19 cellular contexts compared by ENCODE assay signal in the genomic region with DNA sequence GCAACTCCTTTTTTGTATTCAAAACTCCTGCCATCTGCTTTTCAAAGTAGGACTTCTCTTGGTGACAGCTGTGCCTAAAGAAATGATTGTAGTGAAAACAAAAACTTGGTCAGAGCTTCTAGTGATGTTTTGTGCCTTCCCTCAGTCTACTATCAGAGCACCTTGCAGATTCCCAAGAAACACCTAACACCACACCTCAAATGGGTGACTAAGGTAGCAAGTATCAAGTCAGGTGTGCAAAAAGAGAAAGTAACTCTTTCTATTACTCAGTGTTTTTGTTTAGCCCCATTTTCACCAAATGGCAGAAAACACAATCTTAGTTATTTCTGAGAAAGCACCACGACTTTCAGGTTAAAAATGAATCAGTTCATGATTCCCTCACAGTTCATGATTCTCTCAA.
DNase-seq lines count a peak whose midpoint lies in the region; ATAC-seq, FAIRE-seq and TF ChIP-seq lines count a peak whose summit lies in the region.
"Had no signal": no experiment of that assay in that cellular context is flagged by ENCODE, and none has a peak within 500 bp of the region (broad histone marks: within the 10 kb centered on the region; RNA-seq: fewer than 3 reads in every experiment).

No MANE protein-coding gene starts in this region.

- ATAC-seq in stimulated activated naive B cell treated with anti-CD40 and anti-IgM and Interleukin-4, amounts not matched to agents 10 μg/mL and 1 μg/mL and 100 μg/mL, for 72 hours (replicated peaks) = no peak
- ATAC-seq: GM12878 had no signal

- no peak for DNase-seq in activated T-cell treated with anti-CD3 and anti-CD28 coated beads, Interleukin-2, amount 50 U/mL, for 24 hours
- DNase-seq in activated T-cell treated with anti-CD3 and anti-CD28 coated beads, Interleukin-2, amount 50 U/mL, for 48 hours = no peak
- DNase-seq in NCI-H2171 treated with DMSO at 0.1 percent for 48 hours (lab: John Stamatoyannopoulos, UW) (peak; percentile 80), H54 (ENCODE audit: insufficient read length, low spot score) (no peak), GM20000 (ENCODE audit: low spot score) (no peak), NAMALWA (ENCODE audit: low spot score) (no peak)
- DNase-seq in stimulated activated naive B cell treated with anti-CD40 and anti-IgM and Interleukin-4, amounts not matched to agents 10 μg/mL and 1 μg/mL and 100 μg/mL, for 72 hours = no peak
- DNase-seq: Caco-2; CD4-positive, alpha-beta T cell; GF-D8; GM23248; HCEC 1CT; MM.1S; NCI-H1105; NCI-H748 treated with DMSO at 0.1 percent for 48 hours; Right ventricle myocardium superior had no signal

- H3K27me3 Mint-ChIP-seq in activated T-cell treated with anti-CD3 and anti-CD28 coated beads, Interleukin-2, amount 50 U/mL, for 24 hours = peaks cover 2% of the 10 kb centered on the region
- H3K27me3 Mint-ChIP-seq in dendritic cell treated with granulocyte-macrophage colony-stimulating factor and Interleukin-4, amounts not matched to agents 40 ng/mL and 50 ng/mL, for 4 days = no peaks in the 10 kb centered on the region
- no peaks in the 10 kb centered on the region for H3K27me3 Mint-ChIP-seq in stimulated activated naive B cell treated with anti-CD40 and anti-IgM and Interleukin-4, amounts not matched to agents 10 μg/mL and 1 μg/mL and 100 μg/mL, for 72 hours
- H3K27me3 Mint-ChIP-seq: CD4-positive, alpha-beta T cell had no signal

- no peak overlapping the region for H3K4me3 Mint-ChIP-seq in activated T-cell treated with anti-CD3 and anti-CD28 coated beads, Interleukin-2, amount 50 U/mL, for 24 hours
- H3K4me3 Mint-ChIP-seq in dendritic cell treated with granulocyte-macrophage colony-stimulating factor and Interleukin-4, amounts not matched to agents 40 ng/mL and 50 ng/mL, for 4 days = no peak overlapping the region
- H3K4me3 Mint-ChIP-seq in stimulated activated naive B cell treated with anti-CD40 and anti-IgM and Interleukin-4, amounts not matched to agents 10 μg/mL and 1 μg/mL and 100 μg/mL, for 72 hours = no peak overlapping the region
- H3K4me3 Mint-ChIP-seq: B cell; CD4-positive, alpha-beta T cell had no signal

- TF ChIP-seq POLR2A in H54 (IDR thresholded peaks at IDR 0.05; ENCODE audit: low read depth, low read length) = no peak

- FAIRE-seq in H54 (lab: Jason Lieb, UNC) = no peak
- FAIRE-seq: GM12878 had no signal

- peaks cover 13% of the 10 kb centered on the region for H3K4me1 Mint-ChIP-seq in activated T-cell treated with anti-CD3 and anti-CD28 coated beads, Interleukin-2, amount 50 U/mL, for 24 hours (ENCODE audit: low read depth)
- peaks cover 62% of the 10 kb centered on the region for H3K4me1 Mint-ChIP-seq in dendritic cell treated with granulocyte-macrophage colony-stimulating factor and Interleukin-4, amounts not matched to agents 40 ng/mL and 50 ng/mL, for 4 days (ENCODE audit: low read depth)
- peaks cover 9 to 12% of the 10 kb centered on the region in 2 donors for H3K4me1 Mint-ChIP-seq in stimulated activated naive B cell treated with anti-CD40 and anti-IgM and Interleukin-4, amounts not matched to agents 10 μg/mL and 1 μg/mL and 100 μg/mL, for 72 hours

- H3K36me3 Mint-ChIP-seq in activated T-cell treated with anti-CD3 and anti-CD28 coated beads, Interleukin-2, amount 50 U/mL, for 24 hours (ENCODE audit: low read depth) = no peaks in the 10 kb centered on the region
- H3K36me3 Mint-ChIP-seq in dendritic cell treated with granulocyte-macrophage colony-stimulating factor and Interleukin-4, amounts not matched to agents 40 ng/mL and 50 ng/mL, for 4 days (ENCODE audit: low read depth) = peaks cover 7% of the 10 kb centered on the region
- H3K36me3 Mint-ChIP-seq in stimulated activated naive B cell treated with anti-CD40 and anti-IgM and Interleukin-4, amounts not matched to agents 10 μg/mL and 1 μg/mL and 100 μg/mL, for 72 hours = peaks cover 11 to 29% of the 10 kb centered on the region in 2 donors

- peak overlapping the region; percentile 48 for H3K27ac Mint-ChIP-seq in activated T-cell treated with anti-CD3 and anti-CD28 coated beads, Interleukin-2, amount 50 U/mL, for 24 hours
- H3K27ac Mint-ChIP-seq in dendritic cell treated with granulocyte-macrophage colony-stimulating factor and Interleukin-4, amounts not matched to agents 40 ng/mL and 50 ng/mL, for 4 days = peak overlapping the region; percentile 49
- peak overlapping the region; percentile 63 for H3K27ac Mint-ChIP-seq in stimulated activated naive B cell treated with anti-CD40 and anti-IgM and Interleukin-4, amounts not matched to agents 10 μg/mL and 1 μg/mL and 100 μg/mL, for 72 hours
- H3K27ac Mint-ChIP-seq: B cell; CD4-positive, alpha-beta T cell had no signal

- no peak for TF ChIP-seq CTCF in GM20000 (IDR thresholded peaks at IDR 0.05; ENCODE audit: extremely low read depth, missing control alignments)

- H3K9me3 Mint-ChIP-seq in activated T-cell treated with anti-CD3 and anti-CD28 coated beads, Interleukin-2, amount 50 U/mL, for 24 hours = peaks cover 2% of the 10 kb centered on the region
- H3K9me3 Mint-ChIP-seq in dendritic cell treated with granulocyte-macrophage colony-stimulating factor and Interleukin-4, amounts not matched to agents 40 ng/mL and 50 ng/mL, for 4 days = peaks cover 26% of the 10 kb centered on the region
- peaks cover 11 to 14% of the 10 kb centered on the region in 2 donors for H3K9me3 Mint-ChIP-seq in stimulated activated naive B cell treated with anti-CD40 and anti-IgM and Interleukin-4, amounts not matched to agents 10 μg/mL and 1 μg/mL and 100 μg/mL, for 72 hours
- H3K9me3 Mint-ChIP-seq: CD4-positive, alpha-beta T cell had no signal

- intact Hi-C loops in dendritic cell treated with granulocyte-macrophage colony-stimulating factor and Interleukin-4, amounts not matched to agents 40 ng/mL and 50 ng/mL, for 4 days (cut with micrococcal nuclease) = loop anchor here (1.0 to 5.0 kb wide), 2 partner anchors 9 to 978 kb away; no protein-coding TSS in a partner anchor
